10 cellular contexts compared by ENCODE assay signal in the genomic region with DNA sequence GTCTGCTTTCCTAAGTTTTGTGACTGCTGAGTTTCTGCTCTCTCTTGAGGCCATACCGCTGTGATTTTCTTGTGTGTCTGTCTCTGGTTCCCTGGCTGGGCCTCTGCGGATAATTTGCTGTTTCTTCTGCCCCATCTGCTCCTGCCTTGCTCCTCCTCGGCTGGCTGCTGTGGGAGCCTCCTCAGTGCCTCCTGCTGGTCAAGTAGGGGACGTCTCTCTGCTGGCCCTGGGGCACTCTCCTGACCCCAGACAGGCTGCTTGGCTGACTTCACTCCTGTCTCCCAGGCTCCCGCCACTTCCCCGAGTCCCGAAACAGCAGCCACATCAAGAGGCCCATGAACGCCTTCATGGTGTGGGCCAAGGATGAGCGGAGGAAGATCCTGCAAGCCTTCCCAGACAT.
DNase-seq lines count a peak whose midpoint lies in the region; ATAC-seq and TF ChIP-seq lines count a peak whose summit lies in the region.
"Had no signal": no experiment of that assay in that cellular context is flagged by ENCODE, and none has a peak within 500 bp of the region (broad histone marks: within the 10 kb centered on the region; RNA-seq: fewer than 3 reads in every experiment).

No MANE protein-coding gene starts in this region.

- TF ChIP-seq CTCF in fibroblast of pulmonary artery (IDR thresholded peaks at IDR 0.05; ENCODE audit: low read length, missing control alignments): peak; percentile 44

- DNase-seq in SKM-1 treated with dmso at 0.1 percent for 144 hours (lab: John Stamatoyannopoulos, UW; ENCODE audit: unreplicated experiment): peak; percentile 28
- no peak for DNase-seq in SKM-1 (lab: John Stamatoyannopoulos, UW; ENCODE audit: unreplicated experiment)
- peak; percentile 13 for DNase-seq in OCI-M1 (lab: John Stamatoyannopoulos, UW)
- DNase-seq in fibroblast of pulmonary artery (ENCODE audit: low read depth): no peak
- DNase-seq in stimulated activated CD8-positive, alpha-beta memory T cell treated with anti-CD3 and anti-CD28 coated beads, Interleukin-4, amount 100 ng/mL, for 48 hours: peak; percentile 38
- no peak for DNase-seq in MV-4-11 (lab: John Stamatoyannopoulos, UW)
- DNase-seq in COLO829 (ENCODE audit: low spot score): no peak
- DNase-seq: left cardiac atrium had no signal

- no peak overlapping the region for H3K4me3 ChIP-seq in fibroblast of pulmonary artery (replicated peaks; ENCODE audit: low read depth, low read length)
- H3K4me3 ChIP-seq: BLaER1 had no signal

- ATAC-seq in GM21717 (IDR thresholded peaks at IDR 0.05; ENCODE audit: unreplicated experiment): no peak
- ATAC-seq: left cardiac atrium had no signal

Comparison
In these comparisons a context has a peak if more than half of its experiments do, and no peak if none do; other contexts are left out.
1. DNase-seq: peak in SKM-1 treated with dmso at 0.1 percent for 144 hours (single experiment), OCI-M1 (single experiment) and stimulated activated CD8-positive, alpha-beta memory T cell treated with anti-CD3 and anti-CD28 coated beads, Interleukin-4, amount 100 ng/mL, for 48 hours (single experiment); none in SKM-1 (single experiment), fibroblast of pulmonary artery (single experiment), MV-4-11 (single experiment) and COLO829 (single experiment).